Comparison of ENCODE assay signal across 10 cellular contexts in genomic region chr5:93162201-93162654, GRCh38.
DNase-seq lines count a peak whose midpoint lies in the region; ATAC-seq, FAIRE-seq and TF ChIP-seq lines count a peak whose summit lies in the region.
"Had no signal": no experiment of that assay in that cellular context is flagged by ENCODE, and none has a peak within 500 bp of the region (broad histone marks: within the 10 kb centered on the region; RNA-seq: fewer than 3 reads in every experiment).

No MANE protein-coding gene starts in this region.

- H3K79me2 ChIP-seq in keratinocyte (ENCODE audit: control insufficient read depth, insufficient read depth, low read length): no peaks in the 10 kb centered on the region

- H3K27me3 ChIP-seq in MG63: no peaks in the 10 kb centered on the region
- H3K27me3 ChIP-seq in keratinocyte (ENCODE audit: control insufficient read depth, extremely low read depth, insufficient read depth, low read length): no peaks in the 10 kb centered on the region

- H3K4me3 ChIP-seq in MG63 (no peak overlapping the region), keratinocyte (ENCODE audit: control insufficient read depth in 2 of 3, extremely low read depth in 1 of 3, insufficient read depth in 2 of 3, low read depth in 1 of 3, low read length in 3 of 3) (peak overlapping the region in 1 of 3 experiments; percentile 12)
- H3K4me3 ChIP-seq: GM12878 had no signal

- H3K36me3 ChIP-seq in MG63: no peaks in the 10 kb centered on the region
- no peaks in the 10 kb centered on the region for H3K36me3 ChIP-seq in keratinocyte (ENCODE audit: control insufficient read depth in 2 of 2, extremely low read depth in 1 of 2, insufficient read depth in 2 of 2, low read length in 2 of 2)

- H3K4me1 ChIP-seq in keratinocyte (ENCODE audit: control insufficient read depth, extremely low read depth, insufficient read depth, low read length): peaks cover 29% of the 10 kb centered on the region

- no peak for FAIRE-seq in keratinocyte (lab: Jason Lieb, UNC)
- FAIRE-seq: GM12878 had no signal

- H4K20me1 ChIP-seq in keratinocyte (ENCODE audit: control insufficient read depth, extremely low read depth, insufficient read depth, low read length): no peaks in the 10 kb centered on the region

- H2AFZ ChIP-seq in keratinocyte (ENCODE audit: control insufficient read depth, low read length): peak overlapping the region; percentile 60

- ATAC-seq in HG02759 (IDR thresholded peaks at IDR 0.05; ENCODE audit: unreplicated experiment) (no peak), GM21526 (IDR thresholded peaks at IDR 0.05; ENCODE audit: low FRiP score, unreplicated experiment) (no peak)
- ATAC-seq: GM12878; stimulated activated memory B cell treated with anti-CD40 and anti-IgM and Interleukin-4, amounts not matched to agents 10 μg/mL and 1 μg/mL and 100 μg/mL, for 72 hours had no signal

- H3K4me2 ChIP-seq in keratinocyte (ENCODE audit: control insufficient read depth, extremely low read depth, insufficient read depth, low read depth, low read length): peak overlapping the region; percentile 30

- DNase-seq in MG63 (peak; percentile 71), astrocyte of the hippocampus (ENCODE audit: low read depth, low spot score) (peak; percentile 68), keratinocyte (ENCODE audit: low read depth, low spot score) (no peak), globus pallidus (ENCODE audit: low spot score) (no peak)
- DNase-seq: H9 had no signal

- H3K27ac ChIP-seq in keratinocyte (ENCODE audit: control insufficient read depth, insufficient read depth, low read length) (peak overlapping the region; percentile 74), temporal lobe (ENCODE audit: low read depth, low read length) (peak overlapping the region; percentile 41)

- no peak for TF ChIP-seq CTCF in keratinocyte (optimal IDR thresholded peaks at IDR 0.05 in 1 of 3, IDR thresholded peaks at IDR 0.05 in 1 of 3, conservative IDR thresholded peaks at IDR 0.05 in 1 of 3; ENCODE audit: extremely low read depth in 1 of 3, insufficient read depth in 2 of 3, low read length in 3 of 3)

- H3K9ac ChIP-seq in keratinocyte (ENCODE audit: control insufficient read depth, extremely low read depth, insufficient read depth, low read length): peak overlapping the region; percentile 4

- H3K9me3 ChIP-seq in MG63 (peaks cover 5% of the 10 kb centered on the region; the same call in 1 of the 2 replicates), keratinocyte (ENCODE audit: control insufficient read depth, low read depth, low read length) (no peaks in the 10 kb centered on the region)

- H3K9me1 ChIP-seq in keratinocyte (ENCODE audit: control insufficient read depth, extremely low read depth, insufficient read depth, low read length): no peaks in the 10 kb centered on the region

- dilution Hi-C loops in keratinocyte (cut with MboI; ENCODE audit: extremely low pct_ligation_motif_present, low sequenced_read_pairs): no loop called here

Comparison
In these comparisons a context has a peak if more than half of its experiments do, and no peak if none do; other contexts are left out.
1. DNase-seq: peak in MG63 (single experiment) and astrocyte of the hippocampus (single experiment); none in keratinocyte (single experiment) and globus pallidus (single experiment).